ENCODE assay signal across 12 cellular contexts in genomic region chr13:33260168-33261098, GRCh38. TPM values are rescaled to one million over a fixed set of nuclear protein-coding genes. Genes with fewer than 3 reads are reported as not detected.
DNase-seq lines count a peak whose midpoint lies in the region; ATAC-seq, FAIRE-seq and TF ChIP-seq lines count a peak whose summit lies in the region.
"Had no signal": no experiment of that assay in that cellular context is flagged by ENCODE, and none has a peak within 500 bp of the region (broad histone marks: within the 10 kb centered on the region; RNA-seq: fewer than 3 reads in every experiment).

No MANE protein-coding gene starts in this region.

- DNase-seq in DMS53 treated with DMSO at 0.1 percent for 48 hours (lab: John Stamatoyannopoulos, UW; ENCODE audit: unreplicated experiment), result peak; percentile 5
- DNase-seq in NCI-H748 (lab: John Stamatoyannopoulos, UW; ENCODE audit: unreplicated experiment), result peak; percentile 96
- peak; percentile 71 for DNase-seq in fibroblast of pulmonary artery (ENCODE audit: low read depth)
- no peak for DNase-seq in osteoblast (ENCODE audit: insufficient read length, low spot score, missing footprints)
- no peak for DNase-seq in NCI-H2081 treated with DMSO at 0.1 percent for 48 hours (lab: John Stamatoyannopoulos, UW)
- DNase-seq in prostate gland (ENCODE audit: low spot score), result no peak
- DNase-seq in GM19239 (ENCODE audit: insufficient read length, low spot score), result no peak
- DNase-seq: CD8-positive, alpha-beta T cell had no signal

- peaks cover 68% of the 10 kb centered on the region for H3K4me1 ChIP-seq in osteoblast (ENCODE audit: insufficient read depth, low read length)
- H3K4me1 ChIP-seq in prostate gland (replicated peaks), result no peaks in the 10 kb centered on the region

- intact Hi-C loops in prostate gland (cut with DNase I), result no loop called here

- H2AFZ ChIP-seq in osteoblast (ENCODE audit: low read length), result no peak overlapping the region

- peaks cover 11% of the 10 kb centered on the region for H4K20me1 ChIP-seq in osteoblast (ENCODE audit: insufficient read depth, low read length)

- no peak for TF ChIP-seq POLR2A in prostate gland (IDR thresholded peaks at IDR 0.05)

- no peak for ATAC-seq in HG03039 (IDR thresholded peaks at IDR 0.05; ENCODE audit: unreplicated experiment)
- ATAC-seq: activated T-helper 17 cell treated with anti-CD3 and anti-CD28 coated beads, Interleukin-2, amount 50 U/mL, for 72 hours; CD8-positive, alpha-beta T cell had no signal

- H3K27me3 ChIP-seq in osteoblast (ENCODE audit: insufficient read depth, low read length) (no peaks in the 10 kb centered on the region), prostate gland (replicated peaks; ENCODE audit: insufficient read depth) (no peaks in the 10 kb centered on the region)

- no peak overlapping the region for H3K4me3 ChIP-seq in fibroblast of pulmonary artery (replicated peaks; ENCODE audit: low read depth, low read length)
- H3K4me3 ChIP-seq in osteoblast (ENCODE audit: insufficient read depth, low read length), result no peak overlapping the region
- H3K4me3 ChIP-seq in prostate gland, result no peak overlapping the region

- no peak overlapping the region for H3K4me2 ChIP-seq in osteoblast (ENCODE audit: insufficient read depth, low read length)

- peaks cover 4% of the 10 kb centered on the region for H3K36me3 ChIP-seq in osteoblast (ENCODE audit: insufficient read depth, low read length)
- no peaks in the 10 kb centered on the region for H3K36me3 ChIP-seq in prostate gland

- 53% methylated on average over 10 of the region's 10 CpGs for WGBS in prostate gland

- H3K9me3 ChIP-seq in osteoblast (ENCODE audit: low read depth, low read length) (no peaks in the 10 kb centered on the region), prostate gland (no peaks in the 10 kb centered on the region)

- H3K27ac ChIP-seq in osteoblast (ENCODE audit: low read depth, low read length) (peak overlapping the region; percentile 80), prostate gland (no peak overlapping the region)
- H3K27ac ChIP-seq: VCaP had no signal

- peaks cover 99% of the 10 kb centered on the region for H3K79me2 ChIP-seq in osteoblast (ENCODE audit: insufficient read depth, low read length)

- no peak for FAIRE-seq in GM19239 (lab: Jason Lieb, UNC)
- FAIRE-seq: GM12891 had no signal

- TF ChIP-seq CTCF in fibroblast of pulmonary artery (IDR thresholded peaks at IDR 0.05; ENCODE audit: low read length, missing control alignments), result no peak
- no peak for TF ChIP-seq CTCF in osteoblast (IDR thresholded peaks at IDR 0.05; ENCODE audit: extremely low read depth, low read depth, low read length)
- no peak for TF ChIP-seq CTCF in prostate gland (IDR thresholded peaks at IDR 0.05)

RNA-seq across cellular contexts. Expression of gene STARD13, which starts 25.1 kb away (rescaled TPM):
- total RNA-seq in osteoblast (28.2 and 28.3 TPM in 2 replicates), prostate gland (10 to 100 TPM; 27.4 to 31.1 TPM)
- total RNA-seq: CD8-positive, alpha-beta T cell had no signal

Comparison
In these comparisons a context has a peak if more than half of its experiments do, and no peak if none do; other contexts are left out.
1. DNase-seq: peak in DMS53 treated with DMSO at 0.1 percent for 48 hours (single experiment), NCI-H748 (single experiment) and fibroblast of pulmonary artery (single experiment); none in osteoblast (single experiment), NCI-H2081 treated with DMSO at 0.1 percent for 48 hours (single experiment), prostate gland (single experiment) and GM19239 (single experiment).